Comparison of ENCODE assay signal across 17 cellular contexts in genomic region chr10:48543445-48543844, GRCh38.
"Had no signal": no experiment of that assay in that cellular context is flagged by ENCODE, and none has a peak within 500 bp of the region (broad histone marks: within the 10 kb centered on the region; RNA-seq: fewer than 3 reads in every experiment).

No MANE protein-coding gene starts in this region.

- FAIRE-seq: keratinocyte, small intestine, urothelium cell line had no signal

- H3K9me3 ChIP-seq: esophagus squamous epithelium, gastroesophageal sphincter, sigmoid colon, stomach had no signal

- ATAC-seq: effector memory CD8-positive, alpha-beta T cell; gastroesophageal sphincter; left ventricle myocardium superior had no signal

- H3K27ac ChIP-seq: esophagus squamous epithelium, gastroesophageal sphincter, sigmoid colon, stomach had no signal

- H3K4me1 ChIP-seq: esophagus squamous epithelium, gastroesophageal sphincter, sigmoid colon, stomach had no signal

- H3K4me3 ChIP-seq: esophagus squamous epithelium, gastroesophageal sphincter, lung, sigmoid colon, stomach had no signal

- H3K36me3 ChIP-seq: esophagus squamous epithelium, gastroesophageal sphincter, sigmoid colon, stomach had no signal

- H3K27me3 ChIP-seq: esophagus squamous epithelium, gastroesophageal sphincter, sigmoid colon, stomach had no signal

- DNase-seq: effector memory CD8-positive, alpha-beta T cell; esophagus squamous epithelium; foreskin fibroblast; glutamatergic neuron; left ventricle myocardium superior; mesenchymal stem cell; midbrain; sigmoid colon; small intestine; stimulated activated CD4-positive, alpha-beta T cell treated with anti-CD3 and anti-CD28 coated beads, Interleukin-12 subunit alpha, Interleukin-12 subunit beta, amount 100 ng/mL, for 4 hours; stimulated activated naive CD4-positive, alpha-beta T cell; substantia nigra had no signal
